Comparison of ENCODE assay signal across 2 cellular contexts in genomic region chr15:85760531-85761371, GRCh38.
TF ChIP-seq lines count a peak whose summit lies in the region.

No MANE protein-coding gene starts in this region.

TF ChIP-seq in A549, 52 proteins besides CTCF, POLR2A, EP300 and RAD21:
- no peak for TF ChIP-seq ZNF302 (CRISPR knock-in tag; IDR thresholded peaks at IDR 0.05)
- no peak for TF ChIP-seq CBX2 (IDR thresholded peaks at IDR 0.05; ENCODE audit: borderline replicate concordance, low read depth)
- no peak for TF ChIP-seq RARB (CRISPR knock-in tag; IDR thresholded peaks at IDR 0.05)
- TF ChIP-seq SMC3 (IDR thresholded peaks at IDR 0.05): peak; percentile 21; the same call in 1 of the 3 replicates
- TF ChIP-seq ELK1 (IDR thresholded peaks at IDR 0.05; ENCODE audit: low read depth, low read length): no peak
- no peak for TF ChIP-seq KDM1A (IDR thresholded peaks at IDR 0.05; ENCODE audit: low read depth)
- TF ChIP-seq FOSL2 (IDR thresholded peaks at IDR 0.05): no peak
- TF ChIP-seq FOSL2 (CRISPR knock-in tag; IDR thresholded peaks at IDR 0.05): no peak

TF ChIP-seq in GM23338, 12 proteins besides CTCF, POLR2A, EP300 and RAD21:
- TF ChIP-seq ZNF462 (CRISPR knock-in tag; IDR thresholded peaks at IDR 0.05) (no peak), ZNF331 (CRISPR knock-in tag; IDR thresholded peaks at IDR 0.05; ENCODE audit: low read depth) (no peak), NANOG (IDR thresholded peaks at IDR 0.05; ENCODE audit: borderline replicate concordance) (no peak), POLR2AphosphoS5 (IDR thresholded peaks at IDR 0.05; ENCODE audit: low read depth) (no peak), EZH2 (IDR thresholded peaks at IDR 0.05; ENCODE audit: low read depth, unreplicated experiment) (no peak), JUNB (IDR thresholded peaks at IDR 0.05; ENCODE audit: unreplicated experiment) (no peak), REST (IDR thresholded peaks at IDR 0.05; ENCODE audit: unreplicated experiment) (no peak), CREB1 (CRISPR knock-in tag; IDR thresholded peaks at IDR 0.05; ENCODE audit: low read depth) (no peak), ZNF114 (CRISPR knock-in tag; IDR thresholded peaks at IDR 0.05) (no peak), ETS1 (IDR thresholded peaks at IDR 0.05) (no peak), STAT1 (IDR thresholded peaks at IDR 0.05; ENCODE audit: unreplicated experiment) (no peak), EZH2phosphoT487 (IDR thresholded peaks at IDR 0.05; ENCODE audit: unreplicated experiment) (no peak)
